In the genomic region with DNA sequence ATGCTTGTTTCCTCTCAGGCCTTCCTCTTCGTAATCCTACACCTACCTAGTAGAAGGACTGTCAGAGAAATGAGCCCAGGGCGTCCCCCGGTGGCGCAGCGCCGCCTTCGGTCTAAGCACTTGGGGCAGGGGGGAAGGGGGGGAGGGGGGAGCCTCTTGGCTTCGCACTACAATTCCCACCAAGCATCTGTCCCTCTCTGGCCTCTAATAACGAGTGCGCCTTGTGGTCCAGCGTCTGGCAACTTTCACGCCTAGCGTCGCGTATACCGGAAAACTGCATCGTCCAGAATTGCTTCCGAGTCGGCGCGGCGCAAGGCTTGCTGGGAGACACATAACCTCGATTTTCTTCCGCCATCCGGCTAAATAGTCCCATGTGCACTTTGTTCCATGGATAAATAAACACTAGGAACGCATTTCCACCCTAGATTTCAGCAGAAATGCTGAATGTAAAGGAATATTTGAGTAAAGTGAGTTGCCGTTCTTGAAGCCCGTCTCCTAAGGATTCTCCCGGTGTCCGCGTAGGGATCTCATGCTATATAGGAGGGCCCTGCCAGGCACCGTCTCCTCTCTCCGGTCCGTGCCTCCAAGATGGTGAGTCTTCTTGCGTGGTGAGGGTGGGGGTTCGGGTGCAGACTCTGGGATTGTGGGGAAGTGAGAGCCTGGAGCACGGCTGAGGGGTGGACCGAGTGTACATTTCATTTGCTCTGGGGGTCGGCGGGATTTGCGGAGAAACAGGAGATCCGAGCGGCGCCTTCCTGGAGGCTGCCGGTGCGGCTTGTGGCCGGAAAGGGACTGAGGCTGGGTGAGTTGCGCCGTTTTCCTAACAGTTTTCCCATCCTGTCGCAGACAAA, we compare ENCODE assay signal across 8 cellular contexts. TPM values are rescaled to one million over a fixed set of nuclear protein-coding genes. Genes with fewer than 3 reads are reported as not detected.
DNase-seq lines count a peak whose midpoint lies in the region; TF ChIP-seq lines count a peak whose summit lies in the region.

A gene (plus strand): TSS at position 340 of the 851 bp plus-strand sequence. CDS start 249 bp downstream, at position 589.

- no peaks in the 10 kb centered on the region for H3K9me2 ChIP-seq in neural cell (ENCODE audit: insufficient read depth, low read length)

- 0 to 1% (median 0%) methylated on average over 40 to 50 of the region's 50 CpGs for WGBS in stomach, 5 donors

- no peak for TF ChIP-seq RAD21 in neural cell (conservative IDR thresholded peaks at IDR 0.05)

- TF ChIP-seq EP300 in neural cell (conservative IDR thresholded peaks at IDR 0.05; ENCODE audit: poor library complexity, severe bottlenecking), result peak; percentile 79
- no peak for TF ChIP-seq EP300 in stomach (IDR thresholded peaks at IDR 0.05)

- peaks cover 21% of the 10 kb centered on the region for H3K79me2 ChIP-seq in neural cell (replicated peaks; ENCODE audit: insufficient read depth, low read length)

- intact Hi-C loops in stomach (cut with DNase I; ENCODE audit: low total_unique reads), result no loop called here

- TF ChIP-seq CTCF in fibroblast of villous mesenchyme (IDR thresholded peaks at IDR 0.05; ENCODE audit: insufficient read depth, low read depth, low read length) (peak; percentile 46), neural cell (IDR thresholded peaks at IDR 0.05; ENCODE audit: poor library complexity, severe bottlenecking) (peak; percentile 6), stomach (IDR thresholded peaks at IDR 0.05) (peak in 2 of 7 experiments; percentile 45 to 49)

- H3K27ac ChIP-seq in neural cell (ENCODE audit: low read length) (peak within 1 kb of the TSS; percentile 98), stomach (peak within 1 kb of the TSS; percentile 89 to 98 (median 96))

- H3F3A ChIP-seq in neural cell (ENCODE audit: insufficient read depth, low read length, poor library complexity, severe bottlenecking), result no peaks in the 10 kb centered on the region

- TF ChIP-seq POLR2A in stomach (IDR thresholded peaks at IDR 0.05), result peak in 2 of 4 donors; percentile 71 to 83

- H3K27me3 ChIP-seq in HAP-1 (ENCODE audit: low read depth) (no peaks in the 10 kb centered on the region), MG63 (no peaks in the 10 kb centered on the region), neural cell (ENCODE audit: insufficient read depth, low read depth, low read length) (no peaks in the 10 kb centered on the region), stomach (no peaks in the 10 kb centered on the region)

- peak; percentile 98 for DNase-seq in GDM1 (lab: John Stamatoyannopoulos, UW)
- peak; percentile 97 to 99 for DNase-seq in HAP-1 (ENCODE audit: low spot score in 2 of 2)
- peak; percentile 98 for DNase-seq in MG63
- peak; percentile 99 for DNase-seq in SHP77 treated with DMSO at 0.1 percent for 48 hours (lab: John Stamatoyannopoulos, UW)
- peak; percentile 85 for DNase-seq in activated gamma-delta T cell (lab: John Stamatoyannopoulos, UW)
- DNase-seq in fibroblast of villous mesenchyme (ENCODE audit: low read depth), result peak; percentile 100
- peak; percentile 95 for DNase-seq in stomach

- H3K4me3 ChIP-seq in HAP-1, result peak within 1 kb of the TSS; percentile 95
- peak within 1 kb of the TSS; percentile 93 for H3K4me3 ChIP-seq in MG63
- peak within 1 kb of the TSS; percentile 99 for H3K4me3 ChIP-seq in fibroblast of villous mesenchyme (ENCODE audit: low read depth, low read length)
- peak within 1 kb of the TSS; percentile 77 for H3K4me3 ChIP-seq in neural cell (ENCODE audit: low read length)
- peak within 1 kb of the TSS; percentile 73 to 88 (median 80) for H3K4me3 ChIP-seq in stomach

- H3K9ac ChIP-seq in neural cell (ENCODE audit: low read length), result peak within 1 kb of the TSS; percentile 94

- no peaks in the 10 kb centered on the region for H4K20me1 ChIP-seq in neural cell (ENCODE audit: insufficient read depth)

- H3K4me1 ChIP-seq in HAP-1, result peaks cover 24% of the 10 kb centered on the region
- H3K4me1 ChIP-seq in stomach, result peaks cover 12 to 27% (median 19%) of the 10 kb centered on the region in 4 donors

- peak within 1 kb of the TSS; percentile 79 for H3K4me2 ChIP-seq in neural cell (ENCODE audit: low read length)

- H3K36me3 ChIP-seq in HAP-1 (replicated peaks) (peaks cover 30% of the 10 kb centered on the region), MG63 (peaks cover 40% of the 10 kb centered on the region), neural cell (ENCODE audit: insufficient read depth, low read length) (no peaks in the 10 kb centered on the region), stomach (peaks cover 22 to 41% (median 37%) of the 10 kb centered on the region in 4 donors)

- in situ Hi-C loops in HAP-1 (cut with MboI; ENCODE audit: low sequenced_read_pairs), result loop anchor here (10.0 kb wide), 1 partner anchor 63 kb away; a partner anchor contains a TSS

- no peaks in the 10 kb centered on the region for H3K9me3 ChIP-seq in HAP-1
- no peaks in the 10 kb centered on the region for H3K9me3 ChIP-seq in MG63
- H3K9me3 ChIP-seq in neural cell (ENCODE audit: low read length), result no peaks in the 10 kb centered on the region
- H3K9me3 ChIP-seq in stomach, result no peaks in the 10 kb centered on the region

- H2AFZ ChIP-seq in neural cell (ENCODE audit: low read depth, low read length), result peak within 1 kb of the TSS; percentile 69

TF ChIP-seq in neural cell, 6 proteins besides CTCF, POLR2A, EP300 and RAD21:
- TF ChIP-seq TAF1 (IDR thresholded peaks at IDR 0.05; ENCODE audit: low read depth) (peak; percentile 88), MXI1 (conservative IDR thresholded peaks at IDR 0.05; ENCODE audit: poor library complexity, severe bottlenecking) (peak; percentile 84), SMC3 (conservative IDR thresholded peaks at IDR 0.05; ENCODE audit: poor library complexity) (peak; percentile 33), EZH2 (IDR thresholded peaks at IDR 0.05; ENCODE audit: borderline replicate concordance, insufficient read depth, low read length, poor library complexity, severe bottlenecking) (no peak), POLR2AphosphoS5 (IDR thresholded peaks at IDR 0.05) (peak; percentile 100)
- TF ChIP-seq, protein P1, sequence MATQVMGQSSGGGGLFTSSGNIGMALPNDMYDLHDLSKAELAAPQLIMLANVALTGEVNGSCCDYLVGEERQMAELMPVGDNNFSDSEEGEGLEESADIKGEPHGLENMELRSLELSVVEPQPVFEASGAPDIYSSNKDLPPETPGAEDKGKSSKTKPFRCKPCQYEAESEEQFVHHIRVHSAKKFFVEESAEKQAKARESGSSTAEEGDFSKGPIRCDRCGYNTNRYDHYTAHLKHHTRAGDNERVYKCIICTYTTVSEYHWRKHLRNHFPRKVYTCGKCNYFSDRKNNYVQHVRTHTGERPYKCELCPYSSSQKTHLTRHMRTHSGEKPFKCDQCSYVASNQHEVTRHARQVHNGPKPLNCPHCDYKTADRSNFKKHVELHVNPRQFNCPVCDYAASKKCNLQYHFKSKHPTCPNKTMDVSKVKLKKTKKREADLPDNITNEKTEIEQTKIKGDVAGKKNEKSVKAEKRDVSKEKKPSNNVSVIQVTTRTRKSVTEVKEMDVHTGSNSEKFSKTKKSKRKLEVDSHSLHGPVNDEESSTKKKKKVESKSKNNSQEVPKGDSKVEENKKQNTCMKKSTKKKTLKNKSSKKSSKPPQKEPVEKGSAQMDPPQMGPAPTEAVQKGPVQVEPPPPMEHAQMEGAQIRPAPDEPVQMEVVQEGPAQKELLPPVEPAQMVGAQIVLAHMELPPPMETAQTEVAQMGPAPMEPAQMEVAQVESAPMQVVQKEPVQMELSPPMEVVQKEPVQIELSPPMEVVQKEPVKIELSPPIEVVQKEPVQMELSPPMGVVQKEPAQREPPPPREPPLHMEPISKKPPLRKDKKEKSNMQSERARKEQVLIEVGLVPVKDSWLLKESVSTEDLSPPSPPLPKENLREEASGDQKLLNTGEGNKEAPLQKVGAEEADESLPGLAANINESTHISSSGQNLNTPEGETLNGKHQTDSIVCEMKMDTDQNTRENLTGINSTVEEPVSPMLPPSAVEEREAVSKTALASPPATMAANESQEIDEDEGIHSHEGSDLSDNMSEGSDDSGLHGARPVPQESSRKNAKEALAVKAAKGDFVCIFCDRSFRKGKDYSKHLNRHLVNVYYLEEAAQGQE (IDR thresholded peaks at IDR 0.05; ENCODE audit: borderline replicate concordance), result peak; percentile 84

RNA-seq across cellular contexts. Expression of the gene that starts here (rescaled TPM):
- total RNA-seq in MG63 (2014; rRNA removed; shearing (Covaris generic); ENCODE audit: low replicate concordance), result 313 and 847 TPM in 2 replicates
- total RNA-seq in fibroblast of villous mesenchyme, result 197 and 313 TPM in 2 replicates
- 598 and 686 TPM in 2 replicates for polyA plus RNA-seq in neural cell
- 160 and 206 TPM in 2 replicates for polyA minus RNA-seq in neural cell
- 100 to 1,000 TPM in 4 of 5 donors, 10 to 100 TPM in 1; 22.3 to 929 (median 265) TPM for total RNA-seq in stomach
- 1,000 to 10,000 TPM; 1,182 to 1,748 (median 1,390) TPM for polyA plus RNA-seq in stomach

Comparison
In these comparisons a context has a peak if more than half of its experiments do, and no peak if none do; other contexts are left out.
1. Peak in every context shown above with its lines: DNase-seq, H3K4me3 ChIP-seq and H3K27ac ChIP-seq.